ENCODE assay signal across 24 cellular contexts in the genomic region with DNA sequence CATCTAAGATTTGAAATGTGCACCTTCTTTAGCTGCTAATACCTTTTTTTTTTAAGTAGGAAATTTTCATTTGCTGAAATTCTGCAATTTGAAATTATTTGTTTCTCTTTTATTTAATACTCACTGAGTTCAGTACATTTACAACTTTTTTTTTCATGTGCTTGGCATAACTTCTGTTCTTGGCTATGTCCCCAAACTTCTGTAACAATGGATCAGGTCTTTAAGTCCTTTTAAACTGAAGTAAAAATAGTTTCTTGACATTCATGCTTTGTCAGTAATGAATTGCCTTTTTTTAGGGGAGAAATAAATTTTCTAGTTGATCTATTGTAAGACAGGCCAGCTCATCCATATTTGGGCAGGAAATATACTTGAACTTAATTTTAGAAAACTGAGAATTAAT. TPM values are rescaled to one million over a fixed set of nuclear protein-coding genes. Genes with fewer than 3 reads are reported as not detected.
DNase-seq lines count a peak whose midpoint lies in the region; ATAC-seq, FAIRE-seq and TF ChIP-seq lines count a peak whose summit lies in the region.
"Had no signal": no experiment of that assay in that cellular context is flagged by ENCODE, and none has a peak within 500 bp of the region (broad histone marks: within the 10 kb centered on the region; RNA-seq: fewer than 3 reads in every experiment).

No MANE protein-coding gene starts in this region.

- peaks cover 9% of the 10 kb centered on the region; the same call in 1 of the 2 replicates for H3K9me3 Mint-ChIP-seq in HFFc6
- H3K9me3 Mint-ChIP-seq: IgD-negative memory B cell had no signal

- TF ChIP-seq EP300 in A549 (IDR thresholded peaks at IDR 0.05): no peak

- H2AFZ ChIP-seq in smooth muscle cell (ENCODE audit: low read depth): no peak overlapping the region
- no peak overlapping the region for H2AFZ ChIP-seq in PC-3 (ENCODE audit: low read length)

- H4K20me1 ChIP-seq in smooth muscle cell (ENCODE audit: low read depth): peaks cover 10% of the 10 kb centered on the region
- H4K20me1 ChIP-seq in PC-3 (ENCODE audit: low read length): no peaks in the 10 kb centered on the region

- intact Hi-C loops in PC-3 (cut with micrococcal nuclease): no loop called here

- H3K27ac Mint-ChIP-seq in HFFc6 (no peak overlapping the region), T-helper 17 cell (no peak overlapping the region)
- H3K27ac Mint-ChIP-seq: CD4-positive, alpha-beta memory T cell; IgD-negative memory B cell had no signal

- ATAC-seq in A549: no peak
- no peak for ATAC-seq in T-helper 17 cell
- ATAC-seq in PC-3: no peak
- ATAC-seq: Panc1 had no signal

- no peak for TF ChIP-seq POLR2A in A549 (IDR thresholded peaks at IDR 0.05; ENCODE audit: low read length)

- H3K4me1 Mint-ChIP-seq in HFFc6 (ENCODE audit: low read depth) (peaks cover 14% of the 10 kb centered on the region; the same call in 1 of the 2 replicates), T-helper 17 cell (no peaks in the 10 kb centered on the region)
- H3K4me1 Mint-ChIP-seq: CD4-positive, alpha-beta memory T cell; IgD-negative memory B cell had no signal

- H3F3A ChIP-seq in smooth muscle cell (ENCODE audit: low read depth) (no peaks in the 10 kb centered on the region), PC-3 (ENCODE audit: low read length, unreplicated experiment) (no peaks in the 10 kb centered on the region)

- POLR2A ChIA-PET in A549 (lab: Yijun Ruan, JAX): no interaction called here
- POLR2A ChIA-PET in PC-3 (lab: Charles Lee; ENCODE audit: unreplicated experiment): no interaction called here

- no peaks in the 10 kb centered on the region for H3K36me3 ChIP-seq in smooth muscle cell (ENCODE audit: low read depth)
- H3K36me3 ChIP-seq in PC-3 (ENCODE audit: low read depth, low read length): no peaks in the 10 kb centered on the region

- no peak overlapping the region for H3K27ac ChIP-seq in A549
- no peak overlapping the region for H3K27ac ChIP-seq in smooth muscle cell (ENCODE audit: low read depth)
- no peak overlapping the region for H3K27ac ChIP-seq in PC-3 (ENCODE audit: low read length)
- H3K27ac ChIP-seq: HL-60, KMS-11, RWPE1 had no signal

- no peaks in the 10 kb centered on the region for H3K9me3 ChIP-seq in A549
- H3K9me3 ChIP-seq in smooth muscle cell (replicated peaks; ENCODE audit: low read depth): no peaks in the 10 kb centered on the region
- no peaks in the 10 kb centered on the region for H3K9me3 ChIP-seq in T-helper 17 cell (ENCODE audit: control insufficient read depth, low read length, poor library complexity, severe bottlenecking)
- no peaks in the 10 kb centered on the region for H3K9me3 ChIP-seq in PC-3 (ENCODE audit: low read length)

- peak; percentile 36 for FAIRE-seq in A549 (lab: Jason Lieb, UNC)
- FAIRE-seq: H1 had no signal

- H3K9me2 ChIP-seq in PC-3 (replicated peaks; ENCODE audit: low read length): no peaks in the 10 kb centered on the region

- H3K4me2 ChIP-seq in A549: no peak overlapping the region
- no peak overlapping the region for H3K4me2 ChIP-seq in smooth muscle cell
- no peak overlapping the region for H3K4me2 ChIP-seq in PC-3 (ENCODE audit: low read length)
- H3K4me2 ChIP-seq: KMS-11 had no signal

- TF ChIP-seq RAD21 in A549 (conservative IDR thresholded peaks at IDR 0.05 in 1 of 2, IDR thresholded peaks at IDR 0.05 in 1 of 2): no peak

- peaks cover 15% of the 10 kb centered on the region for H3K79me2 ChIP-seq in smooth muscle cell (ENCODE audit: low read depth)
- no peaks in the 10 kb centered on the region for H3K79me2 ChIP-seq in PC-3 (ENCODE audit: low read length)

- TF ChIP-seq CTCF in A549 (IDR thresholded peaks at IDR 0.05): no peak
- TF ChIP-seq CTCF in HFFc6 (IDR thresholded peaks at IDR 0.05): no peak
- no peak for TF ChIP-seq CTCF in fibroblast of pulmonary artery (IDR thresholded peaks at IDR 0.05; ENCODE audit: low read length, missing control alignments)
- no peak for TF ChIP-seq CTCF in smooth muscle cell (IDR thresholded peaks at IDR 0.05; ENCODE audit: borderline replicate concordance, insufficient read depth, poor library complexity, severe bottlenecking)
- no peak for TF ChIP-seq CTCF in PC-3 (conservative IDR thresholded peaks at IDR 0.05; ENCODE audit: low read depth, low read length)

- H3K4me3 Mint-ChIP-seq in HFFc6 (peak overlapping the region; percentile 57; the same call in 1 of the 2 replicates), T-helper 17 cell (no peak overlapping the region)
- H3K4me3 Mint-ChIP-seq: CD4-positive, alpha-beta memory T cell; IgD-negative memory B cell had no signal

- no peaks in the 10 kb centered on the region for H3K4me1 ChIP-seq in A549
- H3K4me1 ChIP-seq in smooth muscle cell (ENCODE audit: low read depth): no peaks in the 10 kb centered on the region
- H3K4me1 ChIP-seq in PC-3 (ENCODE audit: insufficient read depth, low read length): no peaks in the 10 kb centered on the region

- H3K27me3 ChIP-seq in smooth muscle cell (ENCODE audit: low read depth) (no peaks in the 10 kb centered on the region), PC-3 (ENCODE audit: low read length) (no peaks in the 10 kb centered on the region)

- H3K4me3 ChIP-seq in A549: no peak overlapping the region
- no peak overlapping the region for H3K4me3 ChIP-seq in fibroblast of pulmonary artery (replicated peaks; ENCODE audit: low read depth, low read length)
- no peak overlapping the region for H3K4me3 ChIP-seq in smooth muscle cell
- H3K4me3 ChIP-seq in PC-3 (ENCODE audit: low read length): no peak overlapping the region

- no TSS peak for BruUV-seq in PC-3 (replicated peaks; lab: Mats Ljungman, UMichigan)

- DNase-seq in A549 (ENCODE audit: low read depth in 1 of 2, low spot score in 1 of 2) (no peak), HFFc6 (no peak), astrocyte of the hippocampus (ENCODE audit: low read depth, low spot score) (peak; percentile 38), fibroblast of pulmonary artery (ENCODE audit: low read depth) (peak; percentile 50), smooth muscle cell (lab: John Stamatoyannopoulos, UW; ENCODE audit: unreplicated experiment) (no peak), T-helper 17 cell (no peak), T-helper 9 cell (no peak), PC-3 (no peak)
- DNase-seq: C1 segment of cervical spinal cord; CD4-positive, alpha-beta memory T cell; COR-L47; DMS53; HCEC 1CT; MM.1S; NCI-H2029; NCI-H526 treated with DMSO at 0.1 percent for 48 hours; SHP77 had no signal

- no peak overlapping the region for H3K9ac ChIP-seq in smooth muscle cell (ENCODE audit: low read depth)
- H3K9ac ChIP-seq in PC-3 (ENCODE audit: low read length): no peak overlapping the region
- H3K9ac ChIP-seq: KMS-11 had no signal

- H3K36me3 Mint-ChIP-seq in HFFc6 (ENCODE audit: low read depth): no peaks in the 10 kb centered on the region
- no peaks in the 10 kb centered on the region for H3K36me3 Mint-ChIP-seq in T-helper 17 cell (ENCODE audit: low read depth)
- H3K36me3 Mint-ChIP-seq: CD4-positive, alpha-beta memory T cell; IgD-negative memory B cell had no signal

- CTCF ChIA-PET in A549 (lab: Yijun Ruan, JAX): no interaction called here
- CTCF ChIA-PET in PC-3 (lab: Charles Lee): no interaction called here

- peaks cover 3% of the 10 kb centered on the region for H3K27me3 Mint-ChIP-seq in HFFc6 (ENCODE audit: insufficient read depth)
- H3K27me3 Mint-ChIP-seq in T-helper 17 cell: no peaks in the 10 kb centered on the region
- H3K27me3 Mint-ChIP-seq: CD4-positive, alpha-beta memory T cell; IgD-negative memory B cell had no signal

TF ChIP-seq in A549, 52 proteins besides CTCF, POLR2A, EP300 and RAD21:
- TF ChIP-seq HEYL (CRISPR knock-in tag; IDR thresholded peaks at IDR 0.05) (no peak), CHD2 (IDR thresholded peaks at IDR 0.05; ENCODE audit: low read length, partially characterized antibody) (no peak), MYC (IDR thresholded peaks at IDR 0.05; ENCODE audit: borderline replicate concordance, low read length) (no peak), NR3C1 (IDR thresholded peaks at IDR 0.05) (no peak), CBX8 (IDR thresholded peaks at IDR 0.05) (no peak), PHF8 (IDR thresholded peaks at IDR 0.05; ENCODE audit: borderline replicate concordance, low read depth) (no peak)
- TF ChIP-seq, protein P1, sequence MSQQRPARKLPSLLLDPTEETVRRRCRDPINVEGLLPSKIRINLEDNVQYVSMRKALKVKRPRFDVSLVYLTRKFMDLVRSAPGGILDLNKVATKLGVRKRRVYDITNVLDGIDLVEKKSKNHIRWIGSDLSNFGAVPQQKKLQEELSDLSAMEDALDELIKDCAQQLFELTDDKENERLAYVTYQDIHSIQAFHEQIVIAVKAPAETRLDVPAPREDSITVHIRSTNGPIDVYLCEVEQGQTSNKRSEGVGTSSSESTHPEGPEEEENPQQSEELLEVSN (IDR thresholded peaks at IDR 0.05; ENCODE audit: borderline replicate concordance, low read depth): no peak
- TF ChIP-seq, protein P2, sequence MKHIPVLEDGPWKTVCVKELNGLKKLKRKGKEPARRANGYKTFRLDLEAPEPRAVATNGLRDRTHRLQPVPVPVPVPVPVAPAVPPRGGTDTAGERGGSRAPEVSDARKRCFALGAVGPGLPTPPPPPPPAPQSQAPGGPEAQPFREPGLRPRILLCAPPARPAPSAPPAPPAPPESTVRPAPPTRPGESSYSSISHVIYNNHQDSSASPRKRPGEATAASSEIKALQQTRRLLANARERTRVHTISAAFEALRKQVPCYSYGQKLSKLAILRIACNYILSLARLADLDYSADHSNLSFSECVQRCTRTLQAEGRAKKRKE (CRISPR knock-in tag; IDR thresholded peaks at IDR 0.05; ENCODE audit: low read depth): no peak

RNA-seq across cellular contexts. Expression of a gene that starts 41.5 kb away (rescaled TPM):
- polyA plus RNA-seq in A549 (2011; rRNA removed): 0.08 and 0.12 TPM in 2 replicates
- polyA plus RNA-seq in A549 (2012; cell fraction: cytosol; rRNA removed): 0.01 TPM in 1 of 2 replicates, not detected in the other
- not detected in 2 replicates for polyA plus RNA-seq in A549 (2012; cell fraction: nucleus; rRNA removed)
- polyA plus RNA-seq in A549 (2017; fragmentation: RNase III; extraction: RNeasy Plus Mini Kit Qiagen cat#74134 plus additional on column Dnase treatment): 0.12 to 0.18 TPM (median 0.14 TPM) in 3 replicates
- 0.10 TPM in 1 of 2 replicates, not detected in the other for polyA minus RNA-seq in A549 (2011; rRNA and poly(A)+ RNA removed)
- 10 to 100 TPM in 4 of 6 experiments, 1 to 10 TPM in 2; 3.0 to 52.7 (median 47.5) TPM for total RNA-seq in HFFc6 (2021; fragmentation: NEBNext Ultra II Directional; extraction: Animal tissue kit (Norgen Biotek cat#: 25700))
- 119 and 180 TPM in 2 replicates for total RNA-seq in smooth muscle cell
- 62.5 and 98.4 TPM in 2 replicates for polyA plus RNA-seq in smooth muscle cell
- not detected for total RNA-seq in T-helper 17 cell
- 11.7 and 13.8 TPM in 2 replicates for total RNA-seq in PC-3 (2014; rRNA removed)
- total RNA-seq: CD4-positive, alpha-beta memory T cell; G401 had no signal
- polyA plus RNA-seq: CD4-positive, alpha-beta memory T cell; IgD-negative memory B cell had no signal

Comparison
In these comparisons a context has a peak if more than half of its experiments do, and no peak if none do; other contexts are left out.
1. DNase-seq: peak in astrocyte of the hippocampus (single experiment) and fibroblast of pulmonary artery (single experiment); none in A549 (0 of 2), HFFc6 (single experiment), smooth muscle cell (single experiment), T-helper 17 cell (0 of 3), T-helper 9 cell (single experiment) and PC-3 (single experiment).